Comparison of ENCODE assay signal across 18 cellular contexts in genomic region chr12:51975196-51975595, GRCh38. TPM values are rescaled to one million over a fixed set of nuclear protein-coding genes. Genes with fewer than 3 reads are reported as not detected.
DNase-seq lines count a peak whose midpoint lies in the region; ATAC-seq lines count a peak whose summit lies in the region.
"Had no signal": no experiment of that assay in that cellular context is flagged by ENCODE, and none has a peak within 500 bp of the region (broad histone marks: within the 10 kb centered on the region; RNA-seq: fewer than 3 reads in every experiment).

No MANE protein-coding gene starts in this region.

- peaks cover 0 to 13% (median 0%) of the 10 kb centered on the region in 3 experiments for H3K36me3 ChIP-seq in naive thymus-derived CD4-positive, alpha-beta T cell (ENCODE audit: control insufficient read depth in 2 of 3, insufficient read depth in 3 of 3, low read length in 3 of 3)
- peaks cover 12% of the 10 kb centered on the region for H3K36me3 ChIP-seq in SJCRH30

- no peak overlapping the region for H3K4me3 ChIP-seq in naive thymus-derived CD4-positive, alpha-beta T cell (ENCODE audit: low read length)
- no peak overlapping the region for H3K4me3 ChIP-seq in SJCRH30
- H3K4me3 ChIP-seq: upper lobe of left lung had no signal

- no peaks in the 10 kb centered on the region for H3K9me3 ChIP-seq in naive thymus-derived CD4-positive, alpha-beta T cell (ENCODE audit: control insufficient read depth in 2 of 3, low read length in 3 of 3)
- H3K9me3 ChIP-seq in SJCRH30 (replicated peaks): no peaks in the 10 kb centered on the region
- H3K9me3 ChIP-seq: upper lobe of left lung had no signal

- ATAC-seq in activated naive CD8-positive, alpha-beta T cell treated with anti-CD3 and anti-CD28 coated beads, Interleukin-2, amount 50 U/mL, for 24 hours: no peak
- ATAC-seq in T-cell (replicated peaks in 1 of 4) (no peak), HG02763 (IDR thresholded peaks at IDR 0.05; ENCODE audit: unreplicated experiment) (no peak), GM21528 (IDR thresholded peaks at IDR 0.05; ENCODE audit: low FRiP score, unreplicated experiment) (no peak)
- ATAC-seq in naive thymus-derived CD4-positive, alpha-beta T cell: no peak

- POLR2A ChIA-PET in T-cell (lab: Charles Lee): interaction anchor here in 1 of 2 donors (0.5 kb wide), 1 partner anchor 627 kb away, joined by 3 read pairs; no protein-coding TSS in a partner anchor
- POLR2A ChIA-PET in naive thymus-derived CD4-positive, alpha-beta T cell (lab: Charles Lee): interaction anchor here (0.7 to 1.1 kb wide), 6 partner anchors 11 to 1466 kb away, joined by 3 read pairs; partner anchors contain the start of genes ACVR1B and ATG101

- H3K27me3 ChIP-seq in naive thymus-derived CD4-positive, alpha-beta T cell (ENCODE audit: control insufficient read depth in 2 of 2, insufficient read depth in 2 of 2, low read length in 2 of 2): no peaks in the 10 kb centered on the region
- H3K27me3 ChIP-seq in SJCRH30: no peaks in the 10 kb centered on the region
- H3K27me3 ChIP-seq: upper lobe of left lung had no signal

- peaks cover 75% of the 10 kb centered on the region for H3K4me1 Mint-ChIP-seq in activated naive CD8-positive, alpha-beta T cell (ENCODE audit: low read depth)
- H3K4me1 Mint-ChIP-seq in activated naive CD8-positive, alpha-beta T cell treated with anti-CD3 and anti-CD28 coated beads, Interleukin-2, amount 50 U/mL, for 24 hours: peaks cover 77% of the 10 kb centered on the region
- peaks cover 65 to 76% (median 66%) of the 10 kb centered on the region in 3 donors for H3K4me1 Mint-ChIP-seq in T-cell
- peaks cover 61 to 75% (median 72%) of the 10 kb centered on the region in 7 donors for H3K4me1 Mint-ChIP-seq in naive thymus-derived CD4-positive, alpha-beta T cell

- peaks cover 54 to 60% of the 10 kb centered on the region in 2 donors for H3K4me1 ChIP-seq in naive thymus-derived CD4-positive, alpha-beta T cell (ENCODE audit: control insufficient read depth in 2 of 2, insufficient read depth in 2 of 2, low read length in 2 of 2)
- H3K4me1 ChIP-seq in SJCRH30: no peaks in the 10 kb centered on the region

- H3K4me3 Mint-ChIP-seq in activated naive CD8-positive, alpha-beta T cell: peak overlapping the region; percentile 5
- H3K4me3 Mint-ChIP-seq in activated naive CD8-positive, alpha-beta T cell treated with anti-CD3 and anti-CD28 coated beads, Interleukin-2, amount 50 U/mL, for 24 hours: no peak overlapping the region
- H3K4me3 Mint-ChIP-seq in T-cell: peak overlapping the region in 1 of 3 donors; percentile 64
- H3K4me3 Mint-ChIP-seq in naive thymus-derived CD4-positive, alpha-beta T cell: peak overlapping the region in 9 of 10 donors; percentile 45 to 83 (median 68)
- H3K4me3 Mint-ChIP-seq: activated B cell treated with CpG ODN at 0.5 μM for 24 hours had no signal

- H3K27ac Mint-ChIP-seq in activated naive CD8-positive, alpha-beta T cell: peak overlapping the region; percentile 4
- no peak overlapping the region for H3K27ac Mint-ChIP-seq in activated naive CD8-positive, alpha-beta T cell treated with anti-CD3 and anti-CD28 coated beads, Interleukin-2, amount 50 U/mL, for 24 hours
- H3K27ac Mint-ChIP-seq in T-cell: peak overlapping the region; percentile 7 to 71
- peak overlapping the region in 7 of 9 donors; percentile 24 to 87 (median 44) for H3K27ac Mint-ChIP-seq in naive thymus-derived CD4-positive, alpha-beta T cell
- H3K27ac Mint-ChIP-seq: activated B cell treated with CpG ODN at 0.5 μM for 24 hours had no signal

- DNase-seq in activated naive CD8-positive, alpha-beta T cell treated with anti-CD3 and anti-CD28 coated beads, Interleukin-2, amount 50 U/mL, for 24 hours: no peak
- DNase-seq in T-cell (no peak), cortex of kidney (lab: John Stamatoyannopoulos, UW) (no peak), SJCRH30 (no peak)
- DNase-seq in naive thymus-derived CD4-positive, alpha-beta T cell: no peak
- DNase-seq: ACHN, activated B cell treated with CpG ODN at 0.5 μM for 24 hours, amygdala, NCI-H2029 treated with DMSO at 0.1 percent for 48 hours, NCI-H345, NCI-H774, OCI-M1, T1000 had no signal

- intact Hi-C loops in naive thymus-derived CD4-positive, alpha-beta T cell (cut with micrococcal nuclease): loop anchor here in 1 of 2 donors (10.0 kb wide), 1 partner anchor 550 kb away; the partner anchor contains the start of gene SLC4A8

- no peaks in the 10 kb centered on the region for H3K27me3 Mint-ChIP-seq in activated naive CD8-positive, alpha-beta T cell
- no peaks in the 10 kb centered on the region for H3K27me3 Mint-ChIP-seq in activated naive CD8-positive, alpha-beta T cell treated with anti-CD3 and anti-CD28 coated beads, Interleukin-2, amount 50 U/mL, for 24 hours
- H3K27me3 Mint-ChIP-seq in T-cell: no peaks in the 10 kb centered on the region
- peaks cover 0 to 14% (median 0%) of the 10 kb centered on the region in 5 donors for H3K27me3 Mint-ChIP-seq in naive thymus-derived CD4-positive, alpha-beta T cell
- H3K27me3 Mint-ChIP-seq: activated B cell treated with CpG ODN at 0.5 μM for 24 hours had no signal

- CTCF ChIA-PET in T-cell (lab: Charles Lee): interaction anchor here (0.8 to 1.0 kb wide), 4 partner anchors 9 to 52 kb away, joined by 3 read pairs; partner anchors contain the start of gene TAMALIN (in 1 of the 2)
- CTCF ChIA-PET in naive thymus-derived CD4-positive, alpha-beta T cell (lab: Charles Lee): interaction anchor here (0.9 to 1.8 kb wide), 7 partner anchors 9 to 50 kb away, joined by 3 to 8 read pairs (median 5); no protein-coding TSS in a partner anchor

- H3K27ac ChIP-seq in naive thymus-derived CD4-positive, alpha-beta T cell (ENCODE audit: low read depth, low read length): no peak overlapping the region
- H3K27ac ChIP-seq in SJCRH30: no peak overlapping the region

- H3K36me3 Mint-ChIP-seq in activated naive CD8-positive, alpha-beta T cell: peaks cover 12% of the 10 kb centered on the region
- H3K36me3 Mint-ChIP-seq in activated naive CD8-positive, alpha-beta T cell treated with anti-CD3 and anti-CD28 coated beads, Interleukin-2, amount 50 U/mL, for 24 hours (ENCODE audit: low read depth): peaks cover 17% of the 10 kb centered on the region
- H3K36me3 Mint-ChIP-seq in T-cell: peaks cover 17% of the 10 kb centered on the region
- H3K36me3 Mint-ChIP-seq in naive thymus-derived CD4-positive, alpha-beta T cell: peaks cover 4 to 24% (median 18%) of the 10 kb centered on the region in 5 donors

- H3K9me3 Mint-ChIP-seq in activated naive CD8-positive, alpha-beta T cell (ENCODE audit: low read depth): no peaks in the 10 kb centered on the region
- H3K9me3 Mint-ChIP-seq in activated naive CD8-positive, alpha-beta T cell treated with anti-CD3 and anti-CD28 coated beads, Interleukin-2, amount 50 U/mL, for 24 hours: no peaks in the 10 kb centered on the region
- H3K9me3 Mint-ChIP-seq in T-cell: no peaks in the 10 kb centered on the region
- H3K9me3 Mint-ChIP-seq in naive thymus-derived CD4-positive, alpha-beta T cell: no peaks in the 10 kb centered on the region
- H3K9me3 Mint-ChIP-seq: activated B cell treated with CpG ODN at 0.5 μM for 24 hours had no signal

RNA-seq across cellular contexts. Expression of gene ACVR1B, which starts 23.7 kb away (rescaled TPM):
- 10 to 100 TPM in 4 of 5 donors, 1 to 10 TPM in 1; 9.0 to 12.6 (median 11.8) TPM for total RNA-seq in T-cell
- total RNA-seq in naive thymus-derived CD4-positive, alpha-beta T cell: 10 to 100 TPM in 4 of 5 experiments, 1 to 10 TPM in 1; 4.9 to 14.8 (median 14.2) TPM
- polyA plus RNA-seq in naive thymus-derived CD4-positive, alpha-beta T cell: 1 to 10 TPM; 2.5 to 2.9 TPM
- 19.8 and 22.4 TPM in 2 replicates for total RNA-seq in SJCRH30 (2014; rRNA removed; shearing (Covaris generic))

RNA-seq across cellular contexts. Expression of gene TAMALIN, which starts 31.6 kb away (rescaled TPM):
- total RNA-seq in T-cell: 100 to 1,000 TPM in 2 of 5 donors, 10 to 100 TPM in 3; 31.7 to 480 (median 38.4) TPM
- 100 to 1,000 TPM in 2 of 5 experiments, 10 to 100 TPM in 2, 1 to 10 TPM in 1; 5.6 to 501 (median 33.7) TPM for total RNA-seq in naive thymus-derived CD4-positive, alpha-beta T cell
- 1 to 10 TPM; 1.1 to 1.3 TPM for polyA plus RNA-seq in naive thymus-derived CD4-positive, alpha-beta T cell
- total RNA-seq in SJCRH30 (2014; rRNA removed; shearing (Covaris generic)): 3.3 and 4.5 TPM in 2 replicates
- total RNA-seq: MCF 10A had no signal
